11 cellular contexts compared by ENCODE assay signal in the genomic region with DNA sequence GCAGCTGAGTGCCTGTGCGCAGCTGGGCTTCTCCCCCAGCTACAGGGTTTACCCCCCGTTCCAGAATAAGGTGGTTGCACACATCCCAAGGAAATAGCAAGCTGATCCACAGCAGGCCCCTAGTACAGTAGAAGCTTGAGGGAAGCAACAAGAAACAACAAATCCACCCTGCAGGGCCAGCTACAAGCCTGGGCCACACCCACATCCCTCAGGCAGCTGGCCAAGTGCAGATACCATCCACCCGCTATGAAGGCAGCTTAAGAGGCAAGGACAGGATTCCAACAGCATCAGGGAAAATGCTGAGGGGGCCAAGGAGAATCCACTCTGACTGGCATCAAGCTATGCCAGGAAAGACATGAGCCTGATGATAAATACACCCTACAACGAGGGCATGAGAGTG.
DNase-seq lines count a peak whose midpoint lies in the region; TF ChIP-seq lines count a peak whose summit lies in the region.
"Had no signal": no experiment of that assay in that cellular context is flagged by ENCODE, and none has a peak within 500 bp of the region (broad histone marks: within the 10 kb centered on the region; RNA-seq: fewer than 3 reads in every experiment).

No MANE protein-coding gene starts in this region.

- no peak overlapping the region for H4K91ac ChIP-seq in neuronal stem cell (ENCODE audit: low read depth, low read length, poor library complexity)

- H3K79me1 ChIP-seq in neuronal stem cell (ENCODE audit: low read depth, low read length) = no peaks in the 10 kb centered on the region

- no peak overlapping the region for H2BK15ac ChIP-seq in neuronal stem cell (ENCODE audit: low read length)

- no peaks in the 10 kb centered on the region for H3K27me3 ChIP-seq in neuronal stem cell (ENCODE audit: control insufficient read depth in 3 of 3, insufficient read depth in 3 of 3, low read depth in 1 of 3, low read length in 3 of 3)

- WGBS in neuronal stem cell (ENCODE audit: extremely low coverage in 2 of 2, insufficient read length in 2 of 2, insufficient replicate concordance in 1 of 2), 2 donors = no CpG with 5 or more reads among the region's 4 CpGs

- H2BK12ac ChIP-seq in neuronal stem cell (ENCODE audit: low read length) = no peak overlapping the region

- no peak overlapping the region for H3K9ac ChIP-seq in neuronal stem cell (ENCODE audit: low read depth, low read length, poor library complexity)

- no peak overlapping the region for H2AFZ ChIP-seq in neuronal stem cell (ENCODE audit: low read length)

- no peak overlapping the region for H3K4ac ChIP-seq in neuronal stem cell (ENCODE audit: low read length)

- H3K4me2 ChIP-seq in neuronal stem cell (ENCODE audit: insufficient read depth, low read length, poor library complexity, severe bottlenecking) = no peak overlapping the region

- peak overlapping the region; percentile 11 for H2AK5ac ChIP-seq in neuronal stem cell (ENCODE audit: low read depth, low read length)

- H3K9me3 ChIP-seq in neuronal stem cell (replicated peaks in 1 of 2; ENCODE audit: control insufficient read depth in 2 of 2, insufficient read depth in 1 of 2, low read depth in 1 of 2, low read length in 2 of 2) = no peaks in the 10 kb centered on the region

- H3K23ac ChIP-seq in neuronal stem cell (ENCODE audit: low read depth, low read length, poor library complexity) = no peak overlapping the region

- no peak overlapping the region for H3K27ac ChIP-seq in neuronal stem cell (replicated peaks; ENCODE audit: low read length)

- TF ChIP-seq CTCF in AG10803 (conservative IDR thresholded peaks at IDR 0.05; ENCODE audit: low read length) = no peak
- no peak for TF ChIP-seq CTCF in fibroblast of mammary gland (conservative IDR thresholded peaks at IDR 0.05; ENCODE audit: control insufficient read depth, insufficient read depth, low read depth, low read length)

- DNase-seq in AG10803 (ENCODE audit: low read depth) (peak; percentile 71), LoVo (ENCODE audit: low spot score) (peak; percentile 52), fibroblast of mammary gland (ENCODE audit: low read depth) (peak; percentile 33), neuronal stem cell (ENCODE audit: low spot score) (no peak), T-helper 9 cell (no peak), HuH-7.5 (ENCODE audit: low spot score) (no peak), NCI-H2196 treated with DMSO at 0.1 percent for 48 hours (lab: John Stamatoyannopoulos, UW; ENCODE audit: unreplicated experiment) (no peak), 8988T (no peak)
- DNase-seq: activated naive CD8-positive, alpha-beta T cell treated with anti-CD3 and anti-CD28 coated beads, Interleukin-2, amount 10 ng/mL, durations not matched to agents 7 days and 5 days; CD8-positive, alpha-beta memory T cell; NCI-H1092 had no signal

- H3K4me1 ChIP-seq in neuronal stem cell (ENCODE audit: control insufficient read depth in 2 of 2, insufficient read depth in 1 of 2, low read depth in 1 of 2, low read length in 2 of 2) = peaks cover 0 to 8% of the 10 kb centered on the region in 2 donors

- H3K4me3 ChIP-seq in AG10803 (ENCODE audit: low read length) = no peak overlapping the region
- H3K4me3 ChIP-seq in fibroblast of mammary gland (ENCODE audit: control insufficient read depth, low read depth, low read length) = no peak overlapping the region
- H3K4me3 ChIP-seq in neuronal stem cell (ENCODE audit: low read length in 2 of 2) = no peak overlapping the region

- no peak overlapping the region for H4K8ac ChIP-seq in neuronal stem cell (ENCODE audit: low read depth, low read length)

- no peak overlapping the region for H3K18ac ChIP-seq in neuronal stem cell (ENCODE audit: low read length)

- no peak overlapping the region for H3K14ac ChIP-seq in neuronal stem cell (ENCODE audit: low read length)

- H2BK5ac ChIP-seq in neuronal stem cell (ENCODE audit: low read length) = no peak overlapping the region

- H3K36me3 ChIP-seq in neuronal stem cell (replicated peaks in 1 of 2; ENCODE audit: control insufficient read depth in 2 of 2, insufficient read depth in 2 of 2, low read length in 2 of 2) = no peaks in the 10 kb centered on the region

- H2BK120ac ChIP-seq in neuronal stem cell (ENCODE audit: low read depth, low read length) = no peak overlapping the region

Comparison
In these comparisons a context has a peak if more than half of its experiments do, and no peak if none do; other contexts are left out.
1. DNase-seq: peak in AG10803 (single experiment), LoVo (single experiment) and fibroblast of mammary gland (single experiment); none in neuronal stem cell (single experiment), T-helper 9 cell (single experiment), HuH-7.5 (single experiment), NCI-H2196 treated with DMSO at 0.1 percent for 48 hours (single experiment) and 8988T (single experiment).